ENCODE assay signal across 9 cellular contexts in the genomic region with DNA sequence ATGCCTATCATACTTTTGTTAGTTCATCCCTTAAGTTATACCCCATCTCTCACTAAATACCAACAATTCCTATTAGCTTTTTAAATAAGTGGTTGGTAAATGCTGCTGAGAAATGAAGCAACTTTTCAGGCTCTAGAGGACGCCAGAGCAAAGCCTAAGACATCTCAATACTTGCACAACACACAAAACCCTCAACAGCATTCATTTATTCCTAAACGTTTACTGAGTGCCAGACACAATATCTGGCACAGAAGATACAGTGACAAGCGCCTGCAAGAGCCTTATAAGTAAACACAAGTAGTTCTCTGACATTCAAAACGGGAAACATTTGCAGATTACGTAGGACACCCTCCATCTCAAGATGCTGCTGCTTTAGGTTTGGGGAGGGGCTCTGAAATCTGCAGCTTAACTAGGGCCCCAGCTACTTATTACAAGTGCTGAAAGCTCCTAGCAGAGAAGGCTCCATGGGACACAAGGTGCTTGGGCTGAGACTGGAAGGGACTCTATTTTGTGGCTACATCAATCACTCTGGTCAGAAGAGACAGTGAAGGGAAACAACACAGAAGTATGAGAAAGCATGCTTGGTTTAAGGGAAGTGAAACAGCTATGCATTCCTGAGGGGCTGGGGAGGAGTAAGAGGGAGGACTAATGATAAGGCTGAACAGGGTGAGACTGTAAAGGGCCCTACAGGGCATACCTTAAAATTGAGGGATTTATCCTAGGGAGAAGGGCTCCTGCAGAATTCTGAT.
DNase-seq lines count a peak whose midpoint lies in the region; ATAC-seq, FAIRE-seq and TF ChIP-seq lines count a peak whose summit lies in the region.
"Had no signal": no experiment of that assay in that cellular context is flagged by ENCODE, and none has a peak within 500 bp of the region (broad histone marks: within the 10 kb centered on the region; RNA-seq: fewer than 3 reads in every experiment).

No MANE protein-coding gene starts in this region.

- peaks cover 8% of the 10 kb centered on the region for H3K36me3 Mint-ChIP-seq in activated CD4-positive, alpha-beta T cell treated with anti-CD3 and anti-CD28 coated beads, Interleukin-2, amount 10 ng/mL, durations not matched to agents 7 days and 5 days (ENCODE audit: low read depth)

- no peak for TF ChIP-seq RAD21 in HepG2 (CRISPR knock-in tag; IDR thresholded peaks at IDR 0.05)

- H3K9me3 ChIP-seq in right atrium auricular region (no peaks in the 10 kb centered on the region), PC-3 (ENCODE audit: low read length) (no peaks in the 10 kb centered on the region), HepG2 (ENCODE audit: low read length) (no peaks in the 10 kb centered on the region), PC-9 (ENCODE audit: insufficient read depth, low read depth) (0 out of 2 replicates have a peak, but pooled peaks cover 3% of the 10 kb centered on the region)

- H3K27ac ChIP-seq in right atrium auricular region: no peak overlapping the region
- H3K27ac ChIP-seq in PC-3 (ENCODE audit: low read length): no peak overlapping the region
- H3K27ac ChIP-seq in HepG2 (ENCODE audit: extremely low read length, insufficient read depth, low read length): no peak overlapping the region
- H3K27ac ChIP-seq in PC-9: no peak overlapping the region

- H3K4me3 ChIP-seq in right atrium auricular region: no peak overlapping the region
- no peak overlapping the region for H3K4me3 ChIP-seq in PC-3 (ENCODE audit: low read length)
- H3K4me3 ChIP-seq in HepG2 (replicated peaks in 1 of 3; ENCODE audit: insufficient read depth in 1 of 3, low read depth in 2 of 3, low read length in 3 of 3): no peak overlapping the region
- H3K4me3 ChIP-seq in PC-9: no peak overlapping the region

- no peak overlapping the region for H2AFZ ChIP-seq in PC-3 (ENCODE audit: low read length)
- no peak overlapping the region for H2AFZ ChIP-seq in HepG2 (ENCODE audit: low read length)
- no peak overlapping the region for H2AFZ ChIP-seq in PC-9

- TF ChIP-seq POLR2A in HepG2 (IDR thresholded peaks at IDR 0.05; ENCODE audit: insufficient read depth in 1 of 2, low read depth in 2 of 2, low read length in 2 of 2): no peak

- CTCF ChIA-PET in PC-3 (lab: Charles Lee) (no interaction called here), HepG2 (lab: Yijun Ruan, JAX; ENCODE audit: low intra/inter-chr PET ratio, low total read pairs) (no interaction called here), PC-9 (lab: Charles Lee) (no interaction called here)
- CTCF ChIA-PET in activated CD4-positive, alpha-beta T cell treated with anti-CD3 and anti-CD28 coated beads, Interleukin-2, amount 10 ng/mL, durations not matched to agents 7 days and 5 days (lab: Charles Lee): interaction anchor here (1.5 kb wide), 1 partner anchor 27 kb away, joined by 3 read pairs; no protein-coding TSS in a partner anchor

- no TSS peak for BruUV-seq in PC-3 (replicated peaks; lab: Mats Ljungman, UMichigan)
- no TSS peak for BruUV-seq in HepG2 (replicated peaks; lab: Mats Ljungman, UMichigan)
- no TSS peak for BruUV-seq in PC-9 (replicated peaks; lab: Mats Ljungman, UMichigan)

- TF ChIP-seq CTCF in right atrium auricular region (IDR thresholded peaks at IDR 0.05) (peak in 1 of 2 donors; percentile 50), PC-3 (conservative IDR thresholded peaks at IDR 0.05; ENCODE audit: low read depth, low read length) (0 out of 2 replicates have a peak, but pooled peaks have one; percentile 19), HepG2 (CRISPR knock-in tag; IDR thresholded peaks at IDR 0.05) (0 out of 2 replicates have a peak, but pooled peaks have one; percentile 5), PC-9 (conservative IDR thresholded peaks at IDR 0.05) (no peak)

- no peak for FAIRE-seq in HepG2 (lab: Jason Lieb, UNC)
- FAIRE-seq: G401.6 had no signal

- H3K4me3 Mint-ChIP-seq in activated CD4-positive, alpha-beta T cell treated with anti-CD3 and anti-CD28 coated beads, Interleukin-2, amount 10 ng/mL, durations not matched to agents 7 days and 5 days: no peak overlapping the region

- H3K9me3 Mint-ChIP-seq in activated CD4-positive, alpha-beta T cell treated with anti-CD3 and anti-CD28 coated beads, Interleukin-2, amount 10 ng/mL, durations not matched to agents 7 days and 5 days: no peaks in the 10 kb centered on the region

- intact Hi-C loops in Right ventricle myocardium superior (cut with DNase I) (no loop called here), PC-3 (cut with micrococcal nuclease) (no loop called here), HepG2 (cut with micrococcal nuclease; ENCODE audit: unreplicated experiment) (no loop called here), PC-9 (cut with micrococcal nuclease; ENCODE audit: unreplicated experiment) (no loop called here)

- H3K4me1 Mint-ChIP-seq in activated CD4-positive, alpha-beta T cell treated with anti-CD3 and anti-CD28 coated beads, Interleukin-2, amount 10 ng/mL, durations not matched to agents 7 days and 5 days: peaks cover 11% of the 10 kb centered on the region

- POLR2A ChIA-PET in PC-3 (lab: Charles Lee; ENCODE audit: unreplicated experiment): no interaction called here
- POLR2A ChIA-PET in HepG2 (lab: Yijun Ruan, JAX): no interaction called here
- POLR2A ChIA-PET in PC-9 (lab: Charles Lee; ENCODE audit: unreplicated experiment): no interaction called here
- POLR2A ChIA-PET in activated CD4-positive, alpha-beta T cell treated with anti-CD3 and anti-CD28 coated beads, Interleukin-2, amount 10 ng/mL, durations not matched to agents 7 days and 5 days (lab: Charles Lee): no interaction called here

- no peak overlapping the region for H3K27ac Mint-ChIP-seq in activated CD4-positive, alpha-beta T cell treated with anti-CD3 and anti-CD28 coated beads, Interleukin-2, amount 10 ng/mL, durations not matched to agents 7 days and 5 days

- H3K79me2 ChIP-seq in PC-3 (ENCODE audit: low read length): no peaks in the 10 kb centered on the region
- no peaks in the 10 kb centered on the region for H3K79me2 ChIP-seq in HepG2 (ENCODE audit: insufficient read depth, low read length)
- H3K79me2 ChIP-seq in PC-9 (ENCODE audit: low read depth): no peaks in the 10 kb centered on the region

- H3K9ac ChIP-seq in PC-3 (ENCODE audit: low read length): no peak overlapping the region
- H3K9ac ChIP-seq in HepG2 (ENCODE audit: insufficient read depth, low read depth, low read length): no peak overlapping the region

- no peak for DNase-seq in Right ventricle myocardium superior
- DNase-seq in right atrium auricular region (ENCODE audit: low spot score): no peak
- DNase-seq in PC-3: peak; percentile 12
- DNase-seq in HepG2 (ENCODE audit: low spot score): no peak
- no peak for DNase-seq in PC-9
- DNase-seq in stimulated activated CD8-positive, alpha-beta memory T cell treated with anti-CD3 and anti-CD28 coated beads, Interleukin-4, amount 100 ng/mL, for 48 hours: no peak
- no peak for DNase-seq in activated CD4-positive, alpha-beta T cell treated with anti-CD3 and anti-CD28 coated beads, Interleukin-2, amount 10 ng/mL, durations not matched to agents 7 days and 5 days

- ATAC-seq in Right ventricle myocardium superior (ENCODE audit: poor library complexity) (peak; percentile 47), HG02970 (IDR thresholded peaks at IDR 0.05; ENCODE audit: low FRiP score, unreplicated experiment) (peak; percentile 66), PC-3 (no peak), HepG2 (no peak)

- H3K27me3 ChIP-seq in right atrium auricular region (no peaks in the 10 kb centered on the region), PC-3 (ENCODE audit: low read length) (no peaks in the 10 kb centered on the region), HepG2 (ENCODE audit: control insufficient read depth in 1 of 2, insufficient read depth in 2 of 2, low read length in 2 of 2) (no peaks in the 10 kb centered on the region; a peak in 1 of 5 replicates), PC-9 (ENCODE audit: insufficient read depth, low read depth) (no peaks in the 10 kb centered on the region)

- H4K20me1 ChIP-seq in PC-3 (ENCODE audit: low read length): no peaks in the 10 kb centered on the region
- no peaks in the 10 kb centered on the region for H4K20me1 ChIP-seq in HepG2 (ENCODE audit: insufficient read depth, low read length)
- H4K20me1 ChIP-seq in PC-9 (ENCODE audit: insufficient read depth): no peaks in the 10 kb centered on the region

- WGBS in HepG2 (ENCODE audit: low lambda C conversion rate): 82% methylated on average over 5 of the region's 5 CpGs

- H3K36me3 ChIP-seq in right atrium auricular region (no peaks in the 10 kb centered on the region), PC-3 (ENCODE audit: low read depth, low read length) (no peaks in the 10 kb centered on the region), HepG2 (replicated peaks in 1 of 2; ENCODE audit: control insufficient read depth in 1 of 2, insufficient read depth in 2 of 2, low read length in 2 of 2) (peaks cover 0 to 1% of the 10 kb centered on the region in 2 experiments; a peak in 2 of 5 replicates), PC-9 (ENCODE audit: low read depth) (no peaks in the 10 kb centered on the region)

- peaks cover 0 to 8% of the 10 kb centered on the region in 2 donors for H3K4me1 ChIP-seq in right atrium auricular region
- H3K4me1 ChIP-seq in PC-3 (ENCODE audit: insufficient read depth, low read length): no peaks in the 10 kb centered on the region
- H3K4me1 ChIP-seq in HepG2 (ENCODE audit: insufficient read depth, low read length): no peaks in the 10 kb centered on the region
- no peaks in the 10 kb centered on the region for H3K4me1 ChIP-seq in PC-9 (replicated peaks; ENCODE audit: insufficient read depth)

- H3K9me2 ChIP-seq in PC-3 (replicated peaks; ENCODE audit: low read length): no peaks in the 10 kb centered on the region
- H3K9me2 ChIP-seq in PC-9 (ENCODE audit: insufficient read depth): no peaks in the 10 kb centered on the region

- H3F3A ChIP-seq in PC-3 (ENCODE audit: low read length, unreplicated experiment) (no peaks in the 10 kb centered on the region), PC-9 (ENCODE audit: insufficient read depth, low read depth) (no peaks in the 10 kb centered on the region)

- TF ChIP-seq EP300 in HepG2 (IDR thresholded peaks at IDR 0.05; ENCODE audit: low read depth in 2 of 2, low read length in 2 of 2): no peak
- no peak for TF ChIP-seq EP300 in HepG2 (CRISPR knock-in tag; IDR thresholded peaks at IDR 0.05; ENCODE audit: borderline replicate concordance)

- H3K27me3 Mint-ChIP-seq in activated CD4-positive, alpha-beta T cell treated with anti-CD3 and anti-CD28 coated beads, Interleukin-2, amount 10 ng/mL, durations not matched to agents 7 days and 5 days: no peaks in the 10 kb centered on the region

- H3K4me2 ChIP-seq in PC-3 (ENCODE audit: low read length) (no peak overlapping the region), HepG2 (ENCODE audit: low read depth, low read length) (no peak overlapping the region), PC-9 (no peak overlapping the region)

- in situ Hi-C loops in HepG2 (cut with HindIII; ENCODE audit: extremely low pct_ligation_motif_present, low pct_unique_long_range_greater_than_20kb): no loop called here

Comparison
In these comparisons a context has a peak if more than half of its experiments do, and no peak if none do; other contexts are left out.
1. ATAC-seq: peak in Right ventricle myocardium superior (single experiment) and HG02970 (single experiment); none in PC-3 (single experiment) and HepG2 (single experiment).